Comparison of ENCODE assay signal across 2 cellular contexts in the genomic region with DNA sequence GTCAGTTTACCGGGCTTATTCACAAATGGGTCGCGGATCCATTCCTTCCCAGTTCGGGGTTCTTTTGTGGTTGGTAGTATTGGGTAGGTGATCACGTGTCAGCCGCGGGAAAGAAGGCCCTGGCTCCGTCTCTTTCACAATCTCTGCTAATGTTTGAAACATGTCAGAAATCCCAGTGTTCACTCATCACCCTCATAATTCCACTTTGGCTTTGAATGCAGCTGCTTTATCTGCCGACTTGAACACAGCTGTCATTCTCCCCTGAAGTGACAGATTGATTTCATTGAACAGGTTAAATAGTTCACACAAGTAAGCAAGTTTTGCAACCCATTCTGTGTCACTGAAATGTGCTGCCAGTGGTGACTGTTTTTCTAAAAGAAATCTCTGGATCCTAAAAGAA. TPM values are rescaled to one million over a fixed set of nuclear protein-coding genes. Genes with fewer than 3 reads are reported as not detected.
"Had no signal": no experiment of that assay in that cellular context is flagged by ENCODE, and none has a peak within 500 bp of the region (broad histone marks: within the 10 kb centered on the region; RNA-seq: fewer than 3 reads in every experiment).

No MANE protein-coding gene starts in this region.

RNA-seq across cellular contexts. Expression of a gene that starts 44.5 kb away (rescaled TPM):
- total RNA-seq: G401, GM12878 had no signal
